ENCODE assay signal across 27 cellular contexts in genomic region chr16:7339700-7340099, GRCh38. TPM values are rescaled to one million over a fixed set of nuclear protein-coding genes. Genes with fewer than 3 reads are reported as not detected.
"Had no signal": no experiment of that assay in that cellular context is flagged by ENCODE, and none has a peak within 500 bp of the region (broad histone marks: within the 10 kb centered on the region; RNA-seq: fewer than 3 reads in every experiment).

No MANE protein-coding gene starts in this region.

- ATAC-seq: naive thymus-derived CD8-positive, alpha-beta T cell; natural killer cell treated with Interleukin-12 subunit alpha and Interleukin-12 subunit beta and Interleukin-15 and Interleukin-18, amount 100 ng/mL, for 72 hours; pancreas; right lobe of liver; stimulated activated effector memory CD8-positive, alpha-beta T cell treated with anti-CD3 and anti-CD28 coated beads, Interleukin-12 subunit alpha, Interleukin-12 subunit beta, amount 100 ng/mL, for 72 hours; stimulated activated naive B cell treated with anti-CD40 and anti-IgM and Interleukin-4, amounts not matched to agents 10 μg/mL and 1 μg/mL and 100 μg/mL, for 72 hours had no signal

- DNase-seq: naive thymus-derived CD8-positive, alpha-beta T cell; nephron progenitor cell; nucleus accumbens; pancreas; right lobe of liver; sigmoid colon; small intestine; stimulated activated CD4-positive, alpha-beta T cell treated with anti-CD3 and anti-CD28 coated beads, Interleukin-15, amount 100 ng/mL, for 24 hours; stimulated activated CD4-positive, alpha-beta T cell treated with anti-CD3 and anti-CD28 coated beads, Interleukin-2, amount 100 ng/mL, for 24 hours; stimulated activated CD4-positive, alpha-beta T cell treated with anti-CD3 and anti-CD28 coated beads, Interleukin-2, amount 100 ng/mL, for 48 hours; stimulated activated CD4-positive, alpha-beta T cell treated with anti-CD3 and anti-CD28 coated beads, Interleukin-4, amount 100 ng/mL, for 24 hours; stimulated activated naive B cell treated with anti-CD40 and anti-IgM and Interleukin-4, amounts not matched to agents 10 μg/mL and 1 μg/mL and 100 μg/mL, for 72 hours; stimulated activated naive CD4-positive, alpha-beta T cell treated with Interleukin-2 at 50 U/mL for 16 hours; stomach; thyroid gland; trophoblast cell; upper lobe of left lung had no signal

- H3K27ac ChIP-seq: neutrophil, pancreas, prostate gland, right lobe of liver, sigmoid colon, stomach, thoracic aorta, thyroid gland, tibial nerve, upper lobe of left lung, vagina had no signal

- H3K27me3 ChIP-seq: neutrophil, pancreas, right lobe of liver, sigmoid colon, thyroid gland, tibial nerve, upper lobe of left lung, vagina had no signal

- H3K9me3 ChIP-seq: neutrophil, pancreas, prostate gland, right lobe of liver, sigmoid colon, stomach, thoracic aorta, thyroid gland, upper lobe of left lung, vagina had no signal

- H3K4me1 ChIP-seq: pancreas, prostate gland, right lobe of liver, sigmoid colon, stomach, thyroid gland, tibial nerve, upper lobe of left lung, vagina had no signal

- H3K4me3 ChIP-seq: pancreas, prostate gland, right lobe of liver, sigmoid colon, stomach, thoracic aorta, thyroid gland, tibial nerve, upper lobe of left lung, vagina had no signal

- H3K36me3 ChIP-seq: neutrophil, pancreas, prostate gland, right lobe of liver, sigmoid colon, stomach, thoracic aorta, thyroid gland, tibial nerve, upper lobe of left lung, vagina had no signal

RNA-seq across cellular contexts. Expression of gene RBFOX1, which starts 7.1 kb away (rescaled TPM):
- total RNA-seq: naive thymus-derived CD8-positive, alpha-beta T cell; natural killer cell treated with Interleukin-12 subunit alpha and Interleukin-12 subunit beta and Interleukin-15 and Interleukin-18, amount 100 ng/mL, for 72 hours; osteocyte; posterior vena cava; renal cortical epithelial cell; thoracic aorta; upper lobe of left lung had no signal
- polyA plus RNA-seq: naive thymus-derived CD8-positive, alpha-beta T cell had no signal
